10 cellular contexts compared by ENCODE assay signal in the genomic region with DNA sequence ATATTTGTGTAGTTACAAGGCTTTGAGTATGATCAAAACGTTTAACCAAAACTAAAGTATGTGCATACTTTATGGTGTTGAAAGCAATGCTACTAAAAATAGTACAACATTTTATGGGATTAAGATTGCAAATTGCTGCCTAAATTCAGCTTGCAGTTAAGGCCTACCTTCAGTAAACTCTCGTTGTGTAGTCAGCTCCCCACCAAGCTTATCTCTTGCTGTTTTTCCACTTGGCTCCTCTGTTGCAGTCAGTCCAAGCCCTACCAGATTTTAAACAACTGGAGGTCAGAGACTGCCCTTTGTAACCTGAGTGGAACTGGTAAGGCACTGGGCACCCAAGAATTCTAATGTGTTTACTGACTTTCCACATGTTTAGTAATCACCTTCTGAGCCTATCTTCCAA. TPM values are rescaled to one million over a fixed set of nuclear protein-coding genes. Genes with fewer than 3 reads are reported as not detected.
DNase-seq lines count a peak whose midpoint lies in the region; ATAC-seq and TF ChIP-seq lines count a peak whose summit lies in the region.
"Had no signal": no experiment of that assay in that cellular context is flagged by ENCODE, and none has a peak within 500 bp of the region (broad histone marks: within the 10 kb centered on the region; RNA-seq: fewer than 3 reads in every experiment).

No MANE protein-coding gene starts in this region.

- H3K27me3 ChIP-seq in upper lobe of right lung = no peaks in the 10 kb centered on the region
- H3K27me3 ChIP-seq: thyroid gland had no signal

- no peaks in the 10 kb centered on the region for H3K27me3 Mint-ChIP-seq in chondrocyte (ENCODE audit: low read depth)

- H3K36me3 Mint-ChIP-seq in chondrocyte (ENCODE audit: low read depth) = no peaks in the 10 kb centered on the region

- H3K36me3 ChIP-seq in upper lobe of right lung = no peaks in the 10 kb centered on the region
- H3K36me3 ChIP-seq: thyroid gland had no signal

- no peaks in the 10 kb centered on the region for H3K9me3 ChIP-seq in upper lobe of right lung
- H3K9me3 ChIP-seq: thyroid gland had no signal

- peaks cover 38% of the 10 kb centered on the region for H3K4me1 ChIP-seq in upper lobe of right lung

- TF ChIP-seq CTCF in chondrocyte (IDR thresholded peaks at IDR 0.05) = no peak
- no peak for TF ChIP-seq CTCF in upper lobe of right lung (IDR thresholded peaks at IDR 0.05)

- H3K4me3 ChIP-seq in upper lobe of right lung = no peak overlapping the region
- H3K4me3 ChIP-seq: thyroid gland had no signal

- ATAC-seq in left lobe of liver (peak; percentile 96), upper lobe of right lung (peak; percentile 20), GM19463 (IDR thresholded peaks at IDR 0.05; ENCODE audit: unreplicated experiment) (no peak)

- no peak overlapping the region for H3K4me3 Mint-ChIP-seq in chondrocyte (ENCODE audit: unreplicated experiment)

- peak overlapping the region; percentile 63 for H3K27ac Mint-ChIP-seq in chondrocyte (ENCODE audit: unreplicated experiment)

- peak overlapping the region; percentile 2 for H3K27ac ChIP-seq in upper lobe of right lung

- peaks cover 44% of the 10 kb centered on the region for H3K4me1 Mint-ChIP-seq in chondrocyte (ENCODE audit: low read depth)

- intact Hi-C loops in upper lobe of right lung (cut with DNase I) = no loop called here

- H3K9me3 Mint-ChIP-seq in chondrocyte (ENCODE audit: low read depth) = no peaks in the 10 kb centered on the region

- DNase-seq in SIG-M5 treated with dmso at 0.1 percent for 504 hours (lab: John Stamatoyannopoulos, UW; ENCODE audit: unreplicated experiment) = peak; percentile 22
- DNase-seq in SIG-M5 (lab: John Stamatoyannopoulos, UW) = no peak
- DNase-seq in chondrocyte (ENCODE audit: low spot score) = no peak
- DNase-seq in left lobe of liver (ENCODE audit: low spot score) = peak; percentile 58
- DNase-seq in upper lobe of right lung = no peak
- DNase-seq in NCI-H2081 (lab: John Stamatoyannopoulos, UW) = no peak
- DNase-seq in NCI-H146 (lab: John Stamatoyannopoulos, UW) = no peak
- DNase-seq: NCI-H1092 treated with DMSO at 0.1 percent for 48 hours had no signal

RNA-seq across cellular contexts. Expression of gene AFF1, which starts 25.7 kb away (rescaled TPM):
- total RNA-seq in chondrocyte = 25.9 to 41.0 TPM (median 28.5 TPM) in 3 replicates
- 37.2 TPM for total RNA-seq in left lobe of liver
- total RNA-seq in upper lobe of right lung = 103 TPM

Comparison
In these comparisons a context has a peak if more than half of its experiments do, and no peak if none do; other contexts are left out.
1. DNase-seq: peak in SIG-M5 treated with dmso at 0.1 percent for 504 hours (single experiment) and left lobe of liver (single experiment); none in SIG-M5 (single experiment), chondrocyte (single experiment), upper lobe of right lung (single experiment), NCI-H2081 (0 of 2) and NCI-H146 (single experiment).